Comparison of ENCODE assay signal across 8 cellular contexts in the genomic region with DNA sequence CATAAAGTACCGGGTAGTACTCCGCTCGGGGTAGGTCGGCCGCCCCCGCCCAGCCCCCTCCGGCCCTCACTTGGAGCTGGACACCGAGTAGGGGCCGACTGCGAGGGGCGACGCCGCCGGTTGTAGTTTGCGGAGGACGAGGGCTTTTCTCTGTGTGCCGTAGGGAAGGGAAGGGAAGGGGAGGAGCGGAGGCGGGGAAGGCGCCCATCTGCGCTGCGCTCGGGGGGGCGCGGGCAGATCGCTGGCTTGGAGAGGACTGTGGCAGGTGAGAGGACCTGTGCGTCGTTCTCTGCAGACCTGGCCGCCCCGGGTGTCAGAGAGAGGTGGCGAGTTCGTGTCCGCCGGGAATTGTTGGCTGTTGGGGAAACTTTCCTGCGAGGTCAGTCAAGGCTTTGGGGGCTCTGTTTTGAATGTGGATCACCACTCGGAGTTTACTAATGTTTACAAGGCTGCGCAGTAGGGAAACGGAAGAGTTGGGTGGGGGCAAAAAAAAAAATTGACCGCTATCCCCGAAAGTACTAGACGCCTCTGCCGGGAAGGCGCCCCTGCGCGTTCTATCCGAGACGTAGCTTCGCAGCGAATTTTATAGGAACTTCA. TPM values are rescaled to one million over a fixed set of nuclear protein-coding genes. Genes with fewer than 3 reads are reported as not detected.
A peak's percentile ranks its signal among the peaks of the same experiment; 100 is the strongest.
DNase-seq lines count a peak whose midpoint lies in the region; ATAC-seq, FAIRE-seq and TF ChIP-seq lines count a peak whose summit lies in the region.

No MANE protein-coding gene starts in this region.

- peak overlapping the region; percentile 96 for H3K4me3 ChIP-seq in HUES48 (ENCODE audit: low read depth, low read length)
- peak overlapping the region; percentile 80 for H3K4me3 ChIP-seq in bronchial epithelial cell (ENCODE audit: low read depth, low read length)

- peaks cover 12% of the 10 kb centered on the region in 2 donors for H3K36me3 Mint-ChIP-seq in CD14-positive monocyte

- H3K27me3 Mint-ChIP-seq in CD14-positive monocyte (ENCODE audit: low read depth in 3 of 3): peaks cover 0 to 4% (median 2%) of the 10 kb centered on the region in 3 donors

- no peak for FAIRE-seq in bronchial epithelial cell (lab: Jason Lieb, UNC)

- peak overlapping the region; percentile 69 for H3K9ac ChIP-seq in HUES48 (ENCODE audit: low read depth, low read length)

- in situ Hi-C loops in GM13976 (cut with MboI; ENCODE audit: low sequenced_read_pairs, unreplicated experiment): no loop called here

- DNase-seq in CD14-positive monocyte (ENCODE audit: low spot score) (no peak), SW480 (ENCODE audit: low spot score) (peak; percentile 71), bronchial epithelial cell (ENCODE audit: low read depth) (peak; percentile 22), kidney glomerular epithelial cell (lab: John Stamatoyannopoulos, UW) (peak; percentile 20), GM13976 (ENCODE audit: low spot score) (no peak)
- peak; percentile 36 for DNase-seq in stimulated activated CD4-positive, alpha-beta T cell treated with anti-CD3 and anti-CD28 coated beads, Interleukin-1b, Interleukin-23, amount 100 ng/mL, for 48 hours

- H3K27me3 ChIP-seq in HUES48 (ENCODE audit: control insufficient read depth, insufficient read depth, low read length) (no peaks in the 10 kb centered on the region), bronchial epithelial cell (ENCODE audit: control insufficient read depth, insufficient read depth, low read length) (no peaks in the 10 kb centered on the region)

- peak overlapping the region; percentile 89 for H3K27ac ChIP-seq in HUES48 (ENCODE audit: low read depth, low read length)

- TF ChIP-seq CTCF in CD14-positive monocyte (IDR thresholded peaks at IDR 0.05): no peak
- TF ChIP-seq CTCF in bronchial epithelial cell (IDR thresholded peaks at IDR 0.05; ENCODE audit: insufficient read depth, low read length, severe bottlenecking): no peak
- no peak for TF ChIP-seq CTCF in GM13976 (IDR thresholded peaks at IDR 0.05; ENCODE audit: borderline replicate concordance, control extremely low read depth, extremely low read depth, insufficient read depth, missing control alignments)

- H3K36me3 ChIP-seq in HUES48 (ENCODE audit: control insufficient read depth, insufficient read depth, low read length) (peaks cover 9% of the 10 kb centered on the region), bronchial epithelial cell (ENCODE audit: control insufficient read depth, insufficient read depth, low read length) (peaks cover 6% of the 10 kb centered on the region)

- intact Hi-C loops in CD14-positive monocyte (cut with micrococcal nuclease): loop anchor here (1.0 to 10.0 kb wide), 9 partner anchors 9 to 440 kb away; a partner anchor contains a TSS

- H3K9me3 ChIP-seq in HUES48 (ENCODE audit: control insufficient read depth, insufficient read depth, low read length): no peaks in the 10 kb centered on the region

- peaks cover 0 to 2% (median 0%) of the 10 kb centered on the region in 7 donors for H3K9me3 Mint-ChIP-seq in CD14-positive monocyte

- peak overlapping the region; percentile 90 to 97 (median 95) for H3K27ac Mint-ChIP-seq in CD14-positive monocyte

- H3K4me3 Mint-ChIP-seq in CD14-positive monocyte: peak overlapping the region; percentile 96

- H3K4me1 Mint-ChIP-seq in CD14-positive monocyte: peaks cover 36% of the 10 kb centered on the region

- H3K4me1 ChIP-seq in HUES48 (ENCODE audit: control insufficient read depth, insufficient read depth, low read length): peaks cover 21% of the 10 kb centered on the region

- ATAC-seq in HG02588 (IDR thresholded peaks at IDR 0.05; ENCODE audit: unreplicated experiment): no peak

RNA-seq across cellular contexts. Expression of a gene that starts 1.4 kb away (rescaled TPM):
- 10 to 100 TPM in 1 of 2 donors, 1 to 10 TPM in 1; 8.4 to 11.8 TPM for polyA plus RNA-seq in CD14-positive monocyte
- 13.4 and 19.1 TPM in 2 replicates for total RNA-seq in bronchial epithelial cell

RNA-seq across cellular contexts. Expression of a gene that starts 9.0 kb away (rescaled TPM):
- polyA plus RNA-seq in CD14-positive monocyte: 100 to 1,000 TPM; 130 to 227 TPM
- 108 and 152 TPM in 2 replicates for total RNA-seq in bronchial epithelial cell

Comparison
In these comparisons a context has a peak if more than half of its experiments do, and no peak if none do; other contexts are left out.
1. DNase-seq: peak in SW480 (single experiment), bronchial epithelial cell (single experiment), kidney glomerular epithelial cell (single experiment) and stimulated activated CD4-positive, alpha-beta T cell treated with anti-CD3 and anti-CD28 coated beads, Interleukin-1b, Interleukin-23, amount 100 ng/mL, for 48 hours (single experiment); none in CD14-positive monocyte (single experiment) and GM13976 (single experiment).